8 cellular contexts compared by ENCODE assay signal in genomic region chrX:1391707-1392375, GRCh38. TPM values are rescaled to one million over a fixed set of nuclear protein-coding genes. Genes with fewer than 3 reads are reported as not detected.
DNase-seq lines count a peak whose midpoint lies in the region; TF ChIP-seq lines count a peak whose summit lies in the region.

Gene SLC25A6 (minus strand): TSS chrX:1392113. CDS start chrX:1392009, 104 bp downstream.

- POLR2A ChIA-PET in activated CD8-positive, alpha-beta memory T cell treated with anti-CD3 and anti-CD28 coated beads for 36 hours (lab: Charles Lee), result no interaction called here

- H3K36me3 ChIP-seq in muscle layer of duodenum (ENCODE audit: control insufficient read depth in 1 of 2, insufficient read depth in 2 of 2, low read length in 2 of 2), result peaks cover 21 to 45% of the 10 kb centered on the region in 2 donors

- peak within 1 kb of the TSS; percentile 100 for H3K4me3 ChIP-seq in muscle layer of duodenum (ENCODE audit: low read depth in 1 of 2, low read length in 2 of 2)

- TF ChIP-seq CTCF in C4-2B (conservative IDR thresholded peaks at IDR 0.05) (no peak), GM20000 (IDR thresholded peaks at IDR 0.05; ENCODE audit: extremely low read depth, missing control alignments) (no peak)

- H3K27ac ChIP-seq in C4-2B (peak within 1 kb of the TSS; percentile 98), epithelial cell of prostate (peak within 1 kb of the TSS; percentile 95), muscle layer of duodenum (ENCODE audit: low read length) (peak within 1 kb of the TSS; percentile 85)

- CTCF ChIA-PET in activated CD8-positive, alpha-beta memory T cell treated with anti-CD3 and anti-CD28 coated beads for 36 hours (lab: Charles Lee), result no interaction called here

- no peaks in the 10 kb centered on the region for H3K27me3 ChIP-seq in muscle layer of duodenum (ENCODE audit: low read depth, low read length)

- no peaks in the 10 kb centered on the region for H3K9me3 ChIP-seq in muscle layer of duodenum (ENCODE audit: control insufficient read depth in 1 of 2, low read length in 2 of 2)

- DNase-seq in GM20000 (ENCODE audit: low spot score) (peak; percentile 100), HT1080 (ENCODE audit: low read depth) (peak; percentile 96), epithelial cell of prostate (ENCODE audit: low read depth, low spot score) (peak; percentile 85), NCI-H748 (lab: John Stamatoyannopoulos, UW; ENCODE audit: unreplicated experiment) (no peak)
- DNase-seq in stimulated activated CD8-positive, alpha-beta memory T cell treated with anti-CD3 and anti-CD28 coated beads, Interleukin-7, amount 100 ng/mL, for 48 hours (ENCODE audit: extremely low read depth in 1 of 2, low read depth in 1 of 2), result peak; percentile 99

- H3K4me1 ChIP-seq in muscle layer of duodenum (ENCODE audit: control insufficient read depth in 1 of 2, insufficient read depth in 2 of 2, low read length in 2 of 2), result peaks cover 3 to 48% of the 10 kb centered on the region in 2 donors

RNA-seq across cellular contexts. Expression of gene SLC25A6, which starts in this region (rescaled TPM):
- 201 and 276 TPM in 2 replicates for total RNA-seq in HT1080 (2014; rRNA removed; shearing (Covaris generic))
- 797 and 926 TPM in 2 replicates for polyA plus RNA-seq in HT1080 (2015; cell fraction: cytosol; rRNA removed)
- polyA plus RNA-seq in HT1080 (2015; cell fraction: nucleus; rRNA removed), result 292 and 315 TPM in 2 replicates
- total RNA-seq in activated CD8-positive, alpha-beta memory T cell treated with anti-CD3 and anti-CD28 coated beads for 36 hours, result 100 to 1,000 TPM; 321 to 326 TPM
